In the genomic region with DNA sequence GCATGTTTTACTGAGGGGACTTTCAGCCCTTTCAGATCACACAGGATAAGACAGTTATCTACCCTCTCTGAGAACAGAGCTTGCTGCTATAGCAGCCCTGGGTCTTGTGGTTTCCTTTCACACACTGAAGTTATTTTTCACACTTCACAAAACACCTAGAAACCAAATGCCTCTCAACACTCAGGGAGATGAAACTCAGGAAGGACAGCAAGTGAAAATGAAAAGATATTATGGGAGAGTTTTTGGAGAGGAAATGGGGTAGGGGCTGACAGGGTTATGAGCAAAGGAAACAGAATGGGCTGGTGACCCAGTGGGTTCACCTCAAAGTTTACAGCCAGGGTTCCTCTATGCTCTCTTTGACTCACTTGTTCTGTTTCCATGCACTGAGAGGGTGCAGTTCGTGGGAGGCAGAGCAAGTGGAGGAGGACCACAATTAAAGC, we compare ENCODE assay signal across 8 cellular contexts. TPM values are rescaled to one million over a fixed set of nuclear protein-coding genes. Genes with fewer than 3 reads are reported as not detected.
DNase-seq lines count a peak whose midpoint lies in the region; ATAC-seq lines count a peak whose summit lies in the region.

No MANE protein-coding gene starts in this region.

- ATAC-seq in GM18861 (IDR thresholded peaks at IDR 0.05; ENCODE audit: unreplicated experiment) (peak; percentile 80), HG02970 (IDR thresholded peaks at IDR 0.05; ENCODE audit: low FRiP score, unreplicated experiment) (peak; percentile 50)

- POLR2A ChIA-PET in activated CD4-positive, alpha-beta memory T cell treated with anti-CD3 and anti-CD28 coated beads for 36 hours (lab: Charles Lee) = interaction anchor here (1.0 to 2.3 kb wide), 6 partner anchors 10 to 87 kb away, joined by 3 to 12 read pairs (median 7); a partner anchor contains a TSS

- CTCF ChIA-PET in activated CD4-positive, alpha-beta memory T cell treated with anti-CD3 and anti-CD28 coated beads for 36 hours (lab: Charles Lee) = interaction anchor here (0.9 to 2.8 kb wide), 4 partner anchors 17 to 321 kb away, joined by 3 to 10 read pairs (median 4); a partner anchor contains a TSS

- peaks cover 20% of the 10 kb centered on the region for H3K9me3 Mint-ChIP-seq in activated CD4-positive, alpha-beta memory T cell treated with anti-CD3 and anti-CD28 coated beads for 36 hours

- peaks cover 82% of the 10 kb centered on the region for H3K4me1 Mint-ChIP-seq in activated CD4-positive, alpha-beta memory T cell treated with anti-CD3 and anti-CD28 coated beads for 36 hours (ENCODE audit: low read depth)

- peak; percentile 81 for DNase-seq in activated CD4-positive, alpha-beta memory T cell treated with anti-CD3 and anti-CD28 coated beads for 36 hours
- DNase-seq in stimulated activated CD4-positive, alpha-beta T cell treated with anti-CD3 and anti-CD28 coated beads, Interleukin-2, amount 100 ng/mL, for 24 hours = peak; percentile 58 to 65
- no peak for DNase-seq in HCEC 1CT
- DNase-seq in dedifferentiated amniotic fluid mesenchymal stem cell (ENCODE audit: extremely low spot score) = no peak
- DNase-seq in cerebellar nuclear complex (lab: John Stamatoyannopoulos, UW) = no peak
- DNase-seq in cortex of kidney (lab: John Stamatoyannopoulos, UW) = no peak

- intact Hi-C loops in activated CD4-positive, alpha-beta memory T cell treated with anti-CD3 and anti-CD28 coated beads for 36 hours (cut with micrococcal nuclease) = loop anchor here (1.0 to 5.0 kb wide), 10 partner anchors 17 to 346 kb away; a partner anchor contains a TSS

- peak overlapping the region; percentile 98 for H3K27ac Mint-ChIP-seq in activated CD4-positive, alpha-beta memory T cell treated with anti-CD3 and anti-CD28 coated beads for 36 hours

- H3K36me3 Mint-ChIP-seq in activated CD4-positive, alpha-beta memory T cell treated with anti-CD3 and anti-CD28 coated beads for 36 hours = peaks cover 16% of the 10 kb centered on the region

- peak overlapping the region; percentile 18 for H3K4me3 Mint-ChIP-seq in activated CD4-positive, alpha-beta memory T cell treated with anti-CD3 and anti-CD28 coated beads for 36 hours

- no peaks in the 10 kb centered on the region for H3K27me3 Mint-ChIP-seq in activated CD4-positive, alpha-beta memory T cell treated with anti-CD3 and anti-CD28 coated beads for 36 hours

RNA-seq across cellular contexts. Expression of a gene that starts 17.0 kb away (rescaled TPM):
- total RNA-seq in activated CD4-positive, alpha-beta memory T cell treated with anti-CD3 and anti-CD28 coated beads for 36 hours = 10 to 100 TPM; 38.8 to 44.1 TPM

RNA-seq across cellular contexts. Expression of a gene that starts 36.3 kb away (rescaled TPM):
- 10 to 100 TPM; 28.9 to 30.2 TPM for total RNA-seq in activated CD4-positive, alpha-beta memory T cell treated with anti-CD3 and anti-CD28 coated beads for 36 hours

RNA-seq across cellular contexts. Expression of a gene that starts 47.9 kb away (rescaled TPM):
- total RNA-seq in activated CD4-positive, alpha-beta memory T cell treated with anti-CD3 and anti-CD28 coated beads for 36 hours = 1 to 10 TPM; 6.0 to 6.2 TPM

Comparison
In these comparisons a context has a peak if more than half of its experiments do, and no peak if none do; other contexts are left out.
1. DNase-seq: peak in activated CD4-positive, alpha-beta memory T cell treated with anti-CD3 and anti-CD28 coated beads for 36 hours (single experiment) and stimulated activated CD4-positive, alpha-beta T cell treated with anti-CD3 and anti-CD28 coated beads, Interleukin-2, amount 100 ng/mL, for 24 hours (2 of 2); none in HCEC 1CT (single experiment), dedifferentiated amniotic fluid mesenchymal stem cell (single experiment), cerebellar nuclear complex (0 of 2) and cortex of kidney (single experiment).